1 cellular context compared by ENCODE assay signal in the genomic region with DNA sequence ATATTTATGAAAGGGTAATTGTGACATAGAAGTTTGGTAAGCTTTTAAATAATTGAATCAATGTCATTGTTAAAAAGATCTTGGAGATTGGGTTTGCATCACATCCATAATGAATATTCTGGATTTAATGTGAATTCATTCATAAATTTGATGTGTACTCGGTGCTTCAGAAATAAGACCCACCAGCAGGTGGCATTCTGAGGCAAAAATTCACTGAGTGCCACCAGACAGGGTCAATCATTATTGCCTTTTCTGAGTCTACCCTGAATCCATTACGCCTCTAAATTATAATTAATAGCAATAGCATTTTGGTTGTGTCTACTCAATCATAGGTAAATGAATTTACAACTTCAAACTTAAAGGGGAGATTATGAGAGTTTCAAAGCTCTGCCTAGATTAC.
TF ChIP-seq lines count a peak whose summit lies in the region.

No MANE protein-coding gene starts in this region.

TF ChIP-seq in GM23338, 12 proteins besides CTCF, POLR2A, EP300 and RAD21 (continued from another document):
- TF ChIP-seq, protein P1, sequence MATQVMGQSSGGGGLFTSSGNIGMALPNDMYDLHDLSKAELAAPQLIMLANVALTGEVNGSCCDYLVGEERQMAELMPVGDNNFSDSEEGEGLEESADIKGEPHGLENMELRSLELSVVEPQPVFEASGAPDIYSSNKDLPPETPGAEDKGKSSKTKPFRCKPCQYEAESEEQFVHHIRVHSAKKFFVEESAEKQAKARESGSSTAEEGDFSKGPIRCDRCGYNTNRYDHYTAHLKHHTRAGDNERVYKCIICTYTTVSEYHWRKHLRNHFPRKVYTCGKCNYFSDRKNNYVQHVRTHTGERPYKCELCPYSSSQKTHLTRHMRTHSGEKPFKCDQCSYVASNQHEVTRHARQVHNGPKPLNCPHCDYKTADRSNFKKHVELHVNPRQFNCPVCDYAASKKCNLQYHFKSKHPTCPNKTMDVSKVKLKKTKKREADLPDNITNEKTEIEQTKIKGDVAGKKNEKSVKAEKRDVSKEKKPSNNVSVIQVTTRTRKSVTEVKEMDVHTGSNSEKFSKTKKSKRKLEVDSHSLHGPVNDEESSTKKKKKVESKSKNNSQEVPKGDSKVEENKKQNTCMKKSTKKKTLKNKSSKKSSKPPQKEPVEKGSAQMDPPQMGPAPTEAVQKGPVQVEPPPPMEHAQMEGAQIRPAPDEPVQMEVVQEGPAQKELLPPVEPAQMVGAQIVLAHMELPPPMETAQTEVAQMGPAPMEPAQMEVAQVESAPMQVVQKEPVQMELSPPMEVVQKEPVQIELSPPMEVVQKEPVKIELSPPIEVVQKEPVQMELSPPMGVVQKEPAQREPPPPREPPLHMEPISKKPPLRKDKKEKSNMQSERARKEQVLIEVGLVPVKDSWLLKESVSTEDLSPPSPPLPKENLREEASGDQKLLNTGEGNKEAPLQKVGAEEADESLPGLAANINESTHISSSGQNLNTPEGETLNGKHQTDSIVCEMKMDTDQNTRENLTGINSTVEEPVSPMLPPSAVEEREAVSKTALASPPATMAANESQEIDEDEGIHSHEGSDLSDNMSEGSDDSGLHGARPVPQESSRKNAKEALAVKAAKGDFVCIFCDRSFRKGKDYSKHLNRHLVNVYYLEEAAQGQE (IDR thresholded peaks at IDR 0.05; ENCODE audit: unreplicated experiment): no peak
- no peak for TF ChIP-seq ZNF331 (CRISPR knock-in tag; IDR thresholded peaks at IDR 0.05; ENCODE audit: low read depth)
- TF ChIP-seq STAT1 (IDR thresholded peaks at IDR 0.05; ENCODE audit: unreplicated experiment): no peak
